In the genomic region with DNA sequence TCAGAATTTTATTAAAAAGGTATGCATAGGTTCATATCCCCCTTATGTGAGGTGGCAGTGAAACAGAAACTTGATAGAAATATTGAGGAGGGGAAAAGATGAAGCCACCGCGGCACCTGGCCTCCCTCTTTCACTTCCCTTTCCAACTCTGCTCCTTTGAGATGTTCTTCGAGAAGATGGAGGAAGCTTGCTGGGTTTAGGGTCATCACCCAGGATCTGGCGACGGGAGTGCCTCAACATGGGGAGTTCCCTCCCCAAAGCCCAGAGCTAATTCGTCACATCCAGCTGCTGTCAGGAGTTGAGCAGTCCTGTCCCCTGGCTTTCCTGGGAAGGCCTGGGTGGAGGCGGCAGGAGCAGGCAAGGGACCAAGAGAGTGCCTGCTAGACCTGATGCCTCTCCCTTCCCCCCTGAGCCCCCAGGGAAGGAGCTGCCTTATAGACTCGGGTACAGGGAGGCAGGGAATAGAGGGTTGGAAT, we compare ENCODE assay signal across 1 cellular context.
TF ChIP-seq lines count a peak whose summit lies in the region.

No MANE protein-coding gene starts in this region.

TF ChIP-seq in SK-N-SH, 30 proteins besides CTCF, POLR2A, EP300 and RAD21 (continued from another document):
- TF ChIP-seq, protein P1, sequence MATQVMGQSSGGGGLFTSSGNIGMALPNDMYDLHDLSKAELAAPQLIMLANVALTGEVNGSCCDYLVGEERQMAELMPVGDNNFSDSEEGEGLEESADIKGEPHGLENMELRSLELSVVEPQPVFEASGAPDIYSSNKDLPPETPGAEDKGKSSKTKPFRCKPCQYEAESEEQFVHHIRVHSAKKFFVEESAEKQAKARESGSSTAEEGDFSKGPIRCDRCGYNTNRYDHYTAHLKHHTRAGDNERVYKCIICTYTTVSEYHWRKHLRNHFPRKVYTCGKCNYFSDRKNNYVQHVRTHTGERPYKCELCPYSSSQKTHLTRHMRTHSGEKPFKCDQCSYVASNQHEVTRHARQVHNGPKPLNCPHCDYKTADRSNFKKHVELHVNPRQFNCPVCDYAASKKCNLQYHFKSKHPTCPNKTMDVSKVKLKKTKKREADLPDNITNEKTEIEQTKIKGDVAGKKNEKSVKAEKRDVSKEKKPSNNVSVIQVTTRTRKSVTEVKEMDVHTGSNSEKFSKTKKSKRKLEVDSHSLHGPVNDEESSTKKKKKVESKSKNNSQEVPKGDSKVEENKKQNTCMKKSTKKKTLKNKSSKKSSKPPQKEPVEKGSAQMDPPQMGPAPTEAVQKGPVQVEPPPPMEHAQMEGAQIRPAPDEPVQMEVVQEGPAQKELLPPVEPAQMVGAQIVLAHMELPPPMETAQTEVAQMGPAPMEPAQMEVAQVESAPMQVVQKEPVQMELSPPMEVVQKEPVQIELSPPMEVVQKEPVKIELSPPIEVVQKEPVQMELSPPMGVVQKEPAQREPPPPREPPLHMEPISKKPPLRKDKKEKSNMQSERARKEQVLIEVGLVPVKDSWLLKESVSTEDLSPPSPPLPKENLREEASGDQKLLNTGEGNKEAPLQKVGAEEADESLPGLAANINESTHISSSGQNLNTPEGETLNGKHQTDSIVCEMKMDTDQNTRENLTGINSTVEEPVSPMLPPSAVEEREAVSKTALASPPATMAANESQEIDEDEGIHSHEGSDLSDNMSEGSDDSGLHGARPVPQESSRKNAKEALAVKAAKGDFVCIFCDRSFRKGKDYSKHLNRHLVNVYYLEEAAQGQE (IDR thresholded peaks at IDR 0.05; ENCODE audit: low read depth, low read length): no peak
- TF ChIP-seq SMC3 (IDR thresholded peaks at IDR 0.05; ENCODE audit: low read depth, low read length) (no peak), GATA2 (CRISPR knock-in tag; IDR thresholded peaks at IDR 0.05) (no peak), NFIC (IDR thresholded peaks at IDR 0.05; ENCODE audit: borderline replicate concordance) (no peak), RXRA (IDR thresholded peaks at IDR 0.05; ENCODE audit: borderline replicate concordance, low read depth) (no peak), SIN3A (IDR thresholded peaks at IDR 0.05; ENCODE audit: borderline replicate concordance, low read depth, low read length) (no peak), TCF12 (IDR thresholded peaks at IDR 0.05) (no peak), FOXJ3 (CRISPR knock-in tag; IDR thresholded peaks at IDR 0.05) (no peak), GABPA (IDR thresholded peaks at IDR 0.05; ENCODE audit: low read depth) (no peak)
- TF ChIP-seq, protein P2, sequence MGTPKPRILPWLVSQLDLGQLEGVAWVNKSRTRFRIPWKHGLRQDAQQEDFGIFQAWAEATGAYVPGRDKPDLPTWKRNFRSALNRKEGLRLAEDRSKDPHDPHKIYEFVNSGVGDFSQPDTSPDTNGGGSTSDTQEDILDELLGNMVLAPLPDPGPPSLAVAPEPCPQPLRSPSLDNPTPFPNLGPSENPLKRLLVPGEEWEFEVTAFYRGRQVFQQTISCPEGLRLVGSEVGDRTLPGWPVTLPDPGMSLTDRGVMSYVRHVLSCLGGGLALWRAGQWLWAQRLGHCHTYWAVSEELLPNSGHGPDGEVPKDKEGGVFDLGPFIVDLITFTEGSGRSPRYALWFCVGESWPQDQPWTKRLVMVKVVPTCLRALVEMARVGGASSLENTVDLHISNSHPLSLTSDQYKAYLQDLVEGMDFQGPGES (IDR thresholded peaks at IDR 0.05; ENCODE audit: low read depth, low read length): no peak
- TF ChIP-seq, protein P3, sequence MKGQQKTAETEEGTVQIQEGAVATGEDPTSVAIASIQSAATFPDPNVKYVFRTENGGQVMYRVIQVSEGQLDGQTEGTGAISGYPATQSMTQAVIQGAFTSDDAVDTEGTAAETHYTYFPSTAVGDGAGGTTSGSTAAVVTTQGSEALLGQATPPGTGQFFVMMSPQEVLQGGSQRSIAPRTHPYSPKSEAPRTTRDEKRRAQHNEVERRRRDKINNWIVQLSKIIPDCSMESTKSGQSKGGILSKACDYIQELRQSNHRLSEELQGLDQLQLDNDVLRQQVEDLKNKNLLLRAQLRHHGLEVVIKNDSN (IDR thresholded peaks at IDR 0.05; ENCODE audit: borderline replicate concordance, low read depth): no peak
